ENCODE assay signal across 10 cellular contexts in the genomic region with DNA sequence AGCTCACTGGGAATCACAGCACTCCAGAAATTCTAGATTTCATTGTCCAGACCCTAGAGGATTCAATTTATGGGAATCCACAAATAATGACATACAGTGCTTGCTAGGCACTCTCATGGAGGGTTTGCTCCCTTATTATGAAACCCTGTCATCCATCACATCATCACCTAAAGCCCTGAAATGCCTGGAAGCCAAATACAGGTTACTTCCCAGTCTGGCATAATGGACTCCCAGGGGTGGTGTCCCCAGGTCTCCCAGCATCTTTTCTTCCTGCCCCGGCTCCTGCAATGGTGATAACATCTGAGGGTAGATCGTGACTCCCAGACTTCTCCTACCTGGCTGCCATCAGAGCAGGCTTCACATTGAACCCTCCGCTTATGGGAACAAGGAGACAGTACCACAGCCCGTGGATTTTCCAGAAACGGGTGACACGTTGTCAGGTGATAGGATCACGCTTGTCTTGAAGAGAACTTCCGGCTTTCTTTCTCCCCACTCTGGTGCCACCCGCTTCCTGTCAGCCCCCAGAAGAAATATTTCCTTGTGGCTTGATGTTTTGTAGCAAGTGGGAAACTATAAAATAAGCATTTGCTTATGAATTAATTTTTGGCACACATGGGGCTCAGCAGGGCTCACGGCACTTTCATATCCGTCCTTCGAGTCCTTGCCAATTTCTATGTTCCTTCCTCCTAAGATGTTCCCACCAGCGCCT.
DNase-seq lines count a peak whose midpoint lies in the region; ATAC-seq and TF ChIP-seq lines count a peak whose summit lies in the region.
"Had no signal": no experiment of that assay in that cellular context is flagged by ENCODE, and none has a peak within 500 bp of the region (broad histone marks: within the 10 kb centered on the region; RNA-seq: fewer than 3 reads in every experiment).

No MANE protein-coding gene starts in this region.

- no peak for TF ChIP-seq RAD21 in SK-N-SH (IDR thresholded peaks at IDR 0.05; ENCODE audit: low read length)

- H3K9me2 ChIP-seq in SK-N-SH: no peaks in the 10 kb centered on the region

- H3K36me3 Mint-ChIP-seq in activated CD4-positive, alpha-beta T cell treated with anti-CD3 and anti-CD28 coated beads, Interleukin-2, amount 10 ng/mL, durations not matched to agents 24 days and 14 days (ENCODE audit: low read depth): peaks cover 69% of the 10 kb centered on the region
- H3K36me3 Mint-ChIP-seq in MCF 10A (ENCODE audit: insufficient read depth, unreplicated experiment): no peaks in the 10 kb centered on the region

- H2AFZ ChIP-seq in SK-N-SH (ENCODE audit: low read depth): no peak overlapping the region

- H3K4me1 ChIP-seq in lower lobe of right lung (peaks cover 51% of the 10 kb centered on the region), thyroid gland (peaks cover 26 to 55% of the 10 kb centered on the region in 2 donors), SK-N-SH (ENCODE audit: control insufficient read depth in 1 of 2, insufficient read depth in 2 of 2, low read depth in 1 of 2, low read length in 1 of 2) (peaks cover 2 to 14% of the 10 kb centered on the region in 2 experiments; a peak in 2 of 4 replicates)

- no peaks in the 10 kb centered on the region for H3K79me2 ChIP-seq in SK-N-SH (ENCODE audit: insufficient read depth)

- no TSS peak for BruUV-seq in MCF 10A (replicated peaks; lab: Mats Ljungman, UMichigan)

- H3K9me3 ChIP-seq in lower lobe of right lung (no peaks in the 10 kb centered on the region), thyroid gland (no peaks in the 10 kb centered on the region), SK-N-SH (no peaks in the 10 kb centered on the region)

- no peak overlapping the region for H3K4me2 ChIP-seq in SK-N-SH

- peak in 1 of 2 donors; percentile 22 for ATAC-seq in lower lobe of right lung

- peak; percentile 73 for DNase-seq in activated CD4-positive, alpha-beta T cell treated with anti-CD3 and anti-CD28 coated beads, Interleukin-2, amount 10 ng/mL, durations not matched to agents 24 days and 14 days
- no peak for DNase-seq in activated CD4-positive, alpha-beta T cell treated with anti-CD3 and anti-CD28 coated beads for 1 hour
- DNase-seq in MCF 10A (ENCODE audit: unreplicated experiment): peak; percentile 91
- DNase-seq in lower lobe of right lung: no peak
- DNase-seq in thyroid gland: no peak
- no peak for DNase-seq in DMS153 treated with DMSO at 0.1 percent for 48 hours (lab: John Stamatoyannopoulos, UW; ENCODE audit: unreplicated experiment)
- DNase-seq in DMS79 (lab: John Stamatoyannopoulos, UW): no peak
- no peak for DNase-seq in SK-N-SH
- DNase-seq: foreskin fibroblast, NCI-H146 had no signal

- peaks cover 15% of the 10 kb centered on the region for H3K9me3 Mint-ChIP-seq in activated CD4-positive, alpha-beta T cell treated with anti-CD3 and anti-CD28 coated beads, Interleukin-2, amount 10 ng/mL, durations not matched to agents 24 days and 14 days
- no peaks in the 10 kb centered on the region for H3K9me3 Mint-ChIP-seq in MCF 10A (ENCODE audit: unreplicated experiment)

- H3K4me3 Mint-ChIP-seq in activated CD4-positive, alpha-beta T cell treated with anti-CD3 and anti-CD28 coated beads, Interleukin-2, amount 10 ng/mL, durations not matched to agents 24 days and 14 days: peak overlapping the region; percentile 47
- H3K4me3 Mint-ChIP-seq in MCF 10A (ENCODE audit: unreplicated experiment): no peak overlapping the region

- H3F3A ChIP-seq in SK-N-SH (replicated peaks; ENCODE audit: insufficient read depth): peaks cover 8% of the 10 kb centered on the region

- no peak for TF ChIP-seq CTCF in MCF 10A (IDR thresholded peaks at IDR 0.05; ENCODE audit: unreplicated experiment)
- no peak for TF ChIP-seq CTCF in lower lobe of right lung (IDR thresholded peaks at IDR 0.05)
- TF ChIP-seq CTCF in thyroid gland (IDR thresholded peaks at IDR 0.05): no peak
- no peak for TF ChIP-seq CTCF in SK-N-SH (IDR thresholded peaks at IDR 0.05)

- no peaks in the 10 kb centered on the region for H3K27me3 Mint-ChIP-seq in activated CD4-positive, alpha-beta T cell treated with anti-CD3 and anti-CD28 coated beads, Interleukin-2, amount 10 ng/mL, durations not matched to agents 24 days and 14 days
- H3K27me3 Mint-ChIP-seq in MCF 10A (ENCODE audit: insufficient read depth, unreplicated experiment): no peaks in the 10 kb centered on the region

- peaks cover 69% of the 10 kb centered on the region for H3K4me1 Mint-ChIP-seq in activated CD4-positive, alpha-beta T cell treated with anti-CD3 and anti-CD28 coated beads, Interleukin-2, amount 10 ng/mL, durations not matched to agents 24 days and 14 days
- H3K4me1 Mint-ChIP-seq in MCF 10A (ENCODE audit: insufficient read depth, unreplicated experiment): peaks cover 41% of the 10 kb centered on the region

- CTCF ChIA-PET in MCF 10A (lab: Yijun Ruan, JAX) (interaction anchor here (0.6 to 1.9 kb wide), 5 partner anchors 12 to 234 kb away, joined by 3 to 8 read pairs (median 4); no protein-coding TSS in a partner anchor), SK-N-SH (lab: Yijun Ruan, JAX) (interaction anchor here (2.8 kb wide), 1 partner anchor 29 kb away, joined by 9 read pairs; no protein-coding TSS in a partner anchor)

- 71 to 72% methylated on average over 13 of the region's 13 CpGs for WGBS in thyroid gland, 2 donors
- 90% methylated on average over 13 of the region's 13 CpGs for WGBS in SK-N-SH (ENCODE audit: low lambda C conversion rate)

- intact Hi-C loops in activated CD4-positive, alpha-beta T cell treated with anti-CD3 and anti-CD28 coated beads, Interleukin-2, amount 10 ng/mL, durations not matched to agents 24 days and 14 days (cut with micrococcal nuclease): loop anchor here (1.0 to 5.0 kb wide), 6 partner anchors 18 to 237 kb away; no protein-coding TSS in a partner anchor
- intact Hi-C loops in MCF 10A (cut with micrococcal nuclease) (loop anchor here (5.0 kb wide), 1 partner anchor 87 kb away; no protein-coding TSS in a partner anchor), lower lobe of right lung (cut with DNase I) (no loop called here), thyroid gland (cut with DNase I) (no loop called here)

- H4K20me1 ChIP-seq in SK-N-SH (ENCODE audit: insufficient read depth): no peaks in the 10 kb centered on the region

- H3K36me3 ChIP-seq in lower lobe of right lung (no peaks in the 10 kb centered on the region), thyroid gland (no peaks in the 10 kb centered on the region), SK-N-SH (replicated peaks in 1 of 2; ENCODE audit: control insufficient read depth in 1 of 2, insufficient read depth in 2 of 2, low read length in 1 of 2) (peaks cover 0 to 7% of the 10 kb centered on the region in 2 experiments)

- no peak overlapping the region for H3K4me3 ChIP-seq in lower lobe of right lung
- no peak overlapping the region for H3K4me3 ChIP-seq in thyroid gland (replicated peaks in 1 of 3)
- no peak overlapping the region for H3K4me3 ChIP-seq in SK-N-SH (ENCODE audit: low read depth in 2 of 2, low read length in 1 of 2)

- H3K27me3 ChIP-seq in lower lobe of right lung (ENCODE audit: low read depth): no peaks in the 10 kb centered on the region
- no peaks in the 10 kb centered on the region for H3K27me3 ChIP-seq in thyroid gland
- H3K27me3 ChIP-seq in SK-N-SH (ENCODE audit: insufficient read depth): no peaks in the 10 kb centered on the region

- H3K27ac Mint-ChIP-seq in activated CD4-positive, alpha-beta T cell treated with anti-CD3 and anti-CD28 coated beads, Interleukin-2, amount 10 ng/mL, durations not matched to agents 24 days and 14 days: peak overlapping the region; percentile 89
- peak overlapping the region; percentile 14 for H3K27ac Mint-ChIP-seq in MCF 10A (ENCODE audit: low read depth, unreplicated experiment)

- POLR2A ChIA-PET in MCF 10A (lab: Yijun Ruan, JAX): interaction anchor here (0.6 to 1.6 kb wide), 7 partner anchors 14 to 305 kb away, joined by 3 to 7 read pairs (median 4); no protein-coding TSS in a partner anchor
- POLR2A ChIA-PET in SK-N-SH (lab: Yijun Ruan, JAX): no interaction called here

- H3K27ac ChIP-seq in lower lobe of right lung: peak overlapping the region; percentile 86
- H3K27ac ChIP-seq in thyroid gland: peak overlapping the region; percentile 91 to 98 (median 91)
- H3K27ac ChIP-seq in SK-N-SH (ENCODE audit: low read depth in 2 of 2, low read length in 1 of 2): peak overlapping the region in 1 of 2 experiments; percentile 82; a peak in 1 of 4 replicates

- H3K9ac ChIP-seq in SK-N-SH: no peak overlapping the region

- TF ChIP-seq EP300 in SK-N-SH (IDR thresholded peaks at IDR 0.05; ENCODE audit: borderline replicate concordance in 1 of 2, low read depth in 1 of 2, low read length in 1 of 2): no peak

- TF ChIP-seq POLR2A in thyroid gland (IDR thresholded peaks at IDR 0.05): no peak

TF ChIP-seq in SK-N-SH, 30 proteins besides CTCF, POLR2A, EP300 and RAD21 (continues in another document):
- TF ChIP-seq, protein P1, sequence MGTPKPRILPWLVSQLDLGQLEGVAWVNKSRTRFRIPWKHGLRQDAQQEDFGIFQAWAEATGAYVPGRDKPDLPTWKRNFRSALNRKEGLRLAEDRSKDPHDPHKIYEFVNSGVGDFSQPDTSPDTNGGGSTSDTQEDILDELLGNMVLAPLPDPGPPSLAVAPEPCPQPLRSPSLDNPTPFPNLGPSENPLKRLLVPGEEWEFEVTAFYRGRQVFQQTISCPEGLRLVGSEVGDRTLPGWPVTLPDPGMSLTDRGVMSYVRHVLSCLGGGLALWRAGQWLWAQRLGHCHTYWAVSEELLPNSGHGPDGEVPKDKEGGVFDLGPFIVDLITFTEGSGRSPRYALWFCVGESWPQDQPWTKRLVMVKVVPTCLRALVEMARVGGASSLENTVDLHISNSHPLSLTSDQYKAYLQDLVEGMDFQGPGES (IDR thresholded peaks at IDR 0.05; ENCODE audit: low read depth, low read length): no peak
- no peak for TF ChIP-seq ELF1 (IDR thresholded peaks at IDR 0.05)
- TF ChIP-seq POLR2AphosphoS5 (IDR thresholded peaks at IDR 0.05; ENCODE audit: low read depth, low read length): no peak

Comparison
In these comparisons a context has a peak if more than half of its experiments do, and no peak if none do; other contexts are left out.
1. DNase-seq: peak in activated CD4-positive, alpha-beta T cell treated with anti-CD3 and anti-CD28 coated beads, Interleukin-2, amount 10 ng/mL, durations not matched to agents 24 days and 14 days (single experiment) and MCF 10A (single experiment); none in activated CD4-positive, alpha-beta T cell treated with anti-CD3 and anti-CD28 coated beads for 1 hour (single experiment), lower lobe of right lung (single experiment), thyroid gland (0 of 2), DMS153 treated with DMSO at 0.1 percent for 48 hours (single experiment), DMS79 (single experiment) and SK-N-SH (single experiment).
2. intact Hi-C loops: an anchor here in activated CD4-positive, alpha-beta T cell treated with anti-CD3 and anti-CD28 coated beads, Interleukin-2, amount 10 ng/mL, durations not matched to agents 24 days and 14 days (1.0 to 5.0 kb wide) and MCF 10A (5.0 kb wide); none called in lower lobe of right lung and thyroid gland.